In the genomic region with DNA sequence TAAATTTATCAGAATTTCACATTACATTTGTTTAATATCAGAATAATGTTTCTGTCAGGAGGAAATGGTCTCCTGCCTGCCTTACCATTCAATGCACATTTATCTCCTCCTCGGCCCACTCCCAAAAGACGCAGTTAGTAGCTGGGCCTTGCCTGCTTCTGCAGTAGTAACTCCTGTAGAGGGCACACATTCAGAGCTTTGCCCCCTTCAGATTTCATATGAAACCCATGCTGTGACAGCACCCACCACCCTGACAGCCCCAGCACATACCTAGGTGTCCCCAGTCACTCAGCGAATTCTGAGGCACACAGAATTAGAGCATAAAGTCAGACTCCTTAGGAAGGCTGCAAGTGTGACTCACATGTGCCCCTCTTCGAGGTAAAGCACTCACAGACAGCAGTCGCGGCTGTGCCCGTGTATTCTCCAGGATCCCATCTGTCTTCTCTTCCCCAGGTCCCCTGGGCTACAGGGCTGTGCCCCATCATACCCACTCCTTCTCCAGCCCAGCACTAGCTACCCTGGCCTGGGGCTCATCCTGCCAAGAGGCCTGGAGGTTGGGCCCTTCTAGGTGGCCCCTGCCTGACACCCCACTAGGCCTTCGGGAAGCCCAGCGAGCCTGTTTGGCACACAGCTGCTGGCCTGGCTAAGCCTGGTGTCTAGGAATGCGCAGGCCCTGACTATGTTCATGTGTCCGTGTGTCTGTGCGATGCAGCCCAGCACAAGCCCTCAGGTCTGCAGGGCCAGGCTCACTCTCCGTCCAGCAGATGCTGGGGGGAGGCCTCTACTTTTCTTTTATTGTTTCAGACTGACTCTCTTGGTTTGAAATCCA, we compare ENCODE assay signal across 1 cellular context.
TF ChIP-seq lines count a peak whose summit lies in the region.

No MANE protein-coding gene starts in this region.

TF ChIP-seq in A549, 52 proteins besides CTCF, POLR2A, EP300 and RAD21:
- no peak for TF ChIP-seq SMC3 (IDR thresholded peaks at IDR 0.05)
